Comparison of ENCODE assay signal across 18 cellular contexts in the genomic region with DNA sequence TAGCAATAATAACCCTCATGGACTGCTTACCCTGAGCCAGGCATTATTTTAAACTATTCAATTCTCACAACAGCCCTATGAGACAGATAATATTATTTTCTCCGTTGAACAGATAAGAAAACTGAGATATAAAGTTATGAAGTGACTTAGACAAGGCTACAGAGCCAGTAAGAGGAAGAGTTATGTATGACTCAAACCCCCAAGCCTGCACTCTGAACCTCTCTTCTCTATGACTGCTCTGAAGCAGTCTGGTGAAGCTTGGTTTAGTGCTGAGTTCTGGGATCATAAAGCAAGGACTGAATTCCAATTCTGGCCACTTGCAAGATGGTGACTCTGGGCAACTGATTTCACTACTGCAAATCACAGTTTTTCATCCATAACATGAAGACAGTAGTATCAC. TPM values are rescaled to one million over a fixed set of nuclear protein-coding genes. Genes with fewer than 3 reads are reported as not detected.
DNase-seq lines count a peak whose midpoint lies in the region; ATAC-seq, FAIRE-seq and TF ChIP-seq lines count a peak whose summit lies in the region.
"Had no signal": no experiment of that assay in that cellular context is flagged by ENCODE, and none has a peak within 500 bp of the region (broad histone marks: within the 10 kb centered on the region; RNA-seq: fewer than 3 reads in every experiment).

No MANE protein-coding gene starts in this region.

- H3K36me3 ChIP-seq in bronchial epithelial cell (ENCODE audit: control insufficient read depth, insufficient read depth, low read length) (no peaks in the 10 kb centered on the region), small intestine (ENCODE audit: control insufficient read depth in 2 of 2, insufficient read depth in 2 of 2, low read length in 2 of 2) (no peaks in the 10 kb centered on the region), SK-N-SH (replicated peaks in 1 of 2; ENCODE audit: control insufficient read depth in 1 of 2, insufficient read depth in 2 of 2, low read length in 1 of 2) (no peaks in the 10 kb centered on the region)
- H3K36me3 ChIP-seq: BLaER1 treated with 17β-estradiol and CSF1 and Interleukin-3, amounts not matched to agents 10 nM and 100 nM; gastroesophageal sphincter; neutrophil; sigmoid colon had no signal

- H3K4me1 ChIP-seq in small intestine (ENCODE audit: control insufficient read depth in 2 of 2, insufficient read depth in 1 of 2, low read depth in 1 of 2, low read length in 1 of 2) (peaks cover 2 to 13% of the 10 kb centered on the region in 2 donors), SK-N-SH (ENCODE audit: control insufficient read depth in 1 of 2, insufficient read depth in 2 of 2, low read depth in 1 of 2, low read length in 1 of 2) (peaks cover 4 to 18% of the 10 kb centered on the region in 2 experiments; a peak in 3 of 4 replicates)

- H3K27me3 Mint-ChIP-seq in HFFc6 (ENCODE audit: insufficient read depth) = no peaks in the 10 kb centered on the region; the same call in 1 of the 2 replicates

- no peaks in the 10 kb centered on the region for H3K79me2 ChIP-seq in SK-N-SH (ENCODE audit: insufficient read depth)

- TF ChIP-seq POLR2A in GM12892 (IDR thresholded peaks at IDR 0.05; ENCODE audit: low read depth, low read length) = no peak

- POLR2A ChIA-PET in SK-N-SH (lab: Yijun Ruan, JAX) = interaction anchor here (1.5 kb wide), 1 partner anchor 16 kb away, joined by 3 read pairs; no protein-coding TSS in a partner anchor

- no peaks in the 10 kb centered on the region for H3K9me2 ChIP-seq in SK-N-SH

- no peak for TF ChIP-seq EP300 in SK-N-SH (IDR thresholded peaks at IDR 0.05; ENCODE audit: borderline replicate concordance in 1 of 2, low read depth in 1 of 2, low read length in 1 of 2)

- H3K27ac ChIP-seq in small intestine (ENCODE audit: low read depth in 1 of 2, low read length in 1 of 2) (no peak overlapping the region), SK-N-SH (ENCODE audit: low read depth in 2 of 2, low read length in 1 of 2) (no peak overlapping the region)
- H3K27ac ChIP-seq: BLaER1 treated with 17β-estradiol and CSF1 and Interleukin-3, amounts not matched to agents 10 nM and 100 nM; gastroesophageal sphincter; neutrophil; sigmoid colon had no signal

- TF ChIP-seq RAD21 in SK-N-SH (IDR thresholded peaks at IDR 0.05; ENCODE audit: low read length) = no peak

- FAIRE-seq in bronchial epithelial cell (lab: Jason Lieb, UNC) (no peak), small intestine (lab: Jason Lieb, UNC) (no peak), GM12892 (lab: Jason Lieb, UNC) (no peak)
- FAIRE-seq: GM18507 had no signal

- no peaks in the 10 kb centered on the region for H3K36me3 Mint-ChIP-seq in HFFc6 (ENCODE audit: low read depth)
- H3K36me3 Mint-ChIP-seq: activated naive CD4-positive, alpha-beta T cell treated with anti-CD3 and anti-CD28 coated beads, Interleukin-2, amount 50 U/mL, for 24 hours had no signal

- no peak overlapping the region for H3K9ac ChIP-seq in SK-N-SH
- H3K9ac ChIP-seq: BLaER1 treated with 17β-estradiol and CSF1 and Interleukin-3, amounts not matched to agents 10 nM and 100 nM had no signal

- H3K4me3 Mint-ChIP-seq in HFFc6 = no peak overlapping the region
- H3K4me3 Mint-ChIP-seq: activated CD4-positive, alpha-beta T cell treated with anti-CD3 and anti-CD28 coated beads, Interleukin-2, amount 10 ng/mL, durations not matched to agents 24 days and 14 days; activated naive CD4-positive, alpha-beta T cell treated with anti-CD3 and anti-CD28 coated beads, Interleukin-2, amount 50 U/mL, for 24 hours; H9 had no signal

- H3K27me3 ChIP-seq in bronchial epithelial cell (ENCODE audit: control insufficient read depth, insufficient read depth, low read length) = no peaks in the 10 kb centered on the region
- H3K27me3 ChIP-seq in small intestine (ENCODE audit: control insufficient read depth in 2 of 2, insufficient read depth in 2 of 2, low read length in 2 of 2) = no peaks in the 10 kb centered on the region
- no peaks in the 10 kb centered on the region for H3K27me3 ChIP-seq in SK-N-SH (ENCODE audit: insufficient read depth)
- H3K27me3 ChIP-seq: BLaER1 treated with 17β-estradiol and CSF1 and Interleukin-3, amounts not matched to agents 10 nM and 100 nM; gastroesophageal sphincter; sigmoid colon had no signal

- H3K27ac Mint-ChIP-seq in HFFc6 = peak overlapping the region; percentile 88
- H3K27ac Mint-ChIP-seq: activated CD4-positive, alpha-beta T cell treated with anti-CD3 and anti-CD28 coated beads, Interleukin-2, amount 10 ng/mL, durations not matched to agents 24 days and 14 days; activated naive CD4-positive, alpha-beta T cell treated with anti-CD3 and anti-CD28 coated beads, Interleukin-2, amount 50 U/mL, for 24 hours; H9 had no signal

- no peak for ATAC-seq in HG03159 (IDR thresholded peaks at IDR 0.05; ENCODE audit: unreplicated experiment)
- ATAC-seq: gastroesophageal sphincter had no signal

- no peaks in the 10 kb centered on the region for H4K20me1 ChIP-seq in SK-N-SH (ENCODE audit: insufficient read depth)
- H4K20me1 ChIP-seq: BLaER1 treated with 17β-estradiol and CSF1 and Interleukin-3, amounts not matched to agents 10 nM and 100 nM had no signal

- WGBS in small intestine, 3 donors = 7 to 51% (median 21%) methylated on average over 1 of the region's 1 CpG
- WGBS in SK-N-SH (ENCODE audit: low lambda C conversion rate) = 32% methylated on average over 1 of the region's 1 CpG

- H2AFZ ChIP-seq in SK-N-SH (ENCODE audit: low read depth) = no peak overlapping the region

- H3K4me1 Mint-ChIP-seq in HFFc6 (ENCODE audit: low read depth) = peaks cover 71% of the 10 kb centered on the region
- H3K4me1 Mint-ChIP-seq: activated CD4-positive, alpha-beta T cell treated with anti-CD3 and anti-CD28 coated beads, Interleukin-2, amount 10 ng/mL, durations not matched to agents 24 days and 14 days; activated naive CD4-positive, alpha-beta T cell treated with anti-CD3 and anti-CD28 coated beads, Interleukin-2, amount 50 U/mL, for 24 hours had no signal

- H3K4me3 ChIP-seq in bronchial epithelial cell (ENCODE audit: low read depth, low read length) = no peak overlapping the region
- no peak overlapping the region for H3K4me3 ChIP-seq in small intestine (ENCODE audit: low read depth in 1 of 2, low read length in 2 of 2)
- no peak overlapping the region for H3K4me3 ChIP-seq in SK-N-SH (ENCODE audit: low read depth in 2 of 2, low read length in 1 of 2)
- H3K4me3 ChIP-seq: BLaER1 treated with 17β-estradiol and CSF1 and Interleukin-3, amounts not matched to agents 10 nM and 100 nM; gastroesophageal sphincter; lung; sigmoid colon had no signal

- H3F3A ChIP-seq in SK-N-SH (replicated peaks; ENCODE audit: insufficient read depth) = peaks cover 4% of the 10 kb centered on the region

- DNase-seq in HFFc6 (peak; percentile 71), bronchial epithelial cell (ENCODE audit: low read depth) (peak; percentile 72), iris pigment epithelial cell (ENCODE audit: low read depth) (peak; percentile 88), small intestine (peak; percentile 86), SK-N-SH (no peak), GM12892 (ENCODE audit: insufficient read length) (no peak)
- DNase-seq: activated CD4-positive, alpha-beta T cell treated with anti-CD3 and anti-CD28 coated beads, Interleukin-2, amount 10 ng/mL, durations not matched to agents 24 days and 14 days; H9; NCI-H748 treated with DMSO at 0.1 percent for 48 hours; sigmoid colon; stimulated activated CD4-positive, alpha-beta T cell treated with anti-CD3 and anti-CD28 coated beads, Interleukin-4, amount 100 ng/mL, for 4 hours had no signal

- H3K9me3 ChIP-seq in small intestine (ENCODE audit: control insufficient read depth, low read depth) (no peaks in the 10 kb centered on the region), SK-N-SH (no peaks in the 10 kb centered on the region)
- H3K9me3 ChIP-seq: BLaER1 treated with 17β-estradiol and CSF1 and Interleukin-3, amounts not matched to agents 10 nM and 100 nM; gastroesophageal sphincter; neutrophil; sigmoid colon had no signal

- CTCF ChIA-PET in SK-N-SH (lab: Yijun Ruan, JAX) = interaction anchor here (1.2 to 2.2 kb wide), 3 partner anchors 13 to 449 kb away, joined by 3 to 13 read pairs (median 5); no protein-coding TSS in a partner anchor

- H3K9me3 Mint-ChIP-seq in HFFc6 = no peaks in the 10 kb centered on the region
- H3K9me3 Mint-ChIP-seq: activated CD4-positive, alpha-beta T cell treated with anti-CD3 and anti-CD28 coated beads, Interleukin-2, amount 10 ng/mL, durations not matched to agents 24 days and 14 days; activated naive CD4-positive, alpha-beta T cell treated with anti-CD3 and anti-CD28 coated beads, Interleukin-2, amount 50 U/mL, for 24 hours; H9 had no signal

- TF ChIP-seq CTCF in HFFc6 (IDR thresholded peaks at IDR 0.05) (no peak), bronchial epithelial cell (IDR thresholded peaks at IDR 0.05; ENCODE audit: insufficient read depth, low read length, severe bottlenecking) (no peak), SK-N-SH (IDR thresholded peaks at IDR 0.05) (no peak)

- H3K4me2 ChIP-seq in SK-N-SH = no peak overlapping the region

RNA-seq across cellular contexts. Expression of a gene that starts 34.5 kb away (rescaled TPM):
- 100 to 1,000 TPM; 118 to 134 (median 123) TPM for total RNA-seq in HFFc6 (2021; fragmentation: NEBNext Ultra II Directional; extraction: Animal tissue kit (Norgen Biotek cat#: 25700))
- total RNA-seq in bronchial epithelial cell = 67.9 and 160 TPM in 2 replicates
- polyA plus RNA-seq in small intestine (100 to 1,000 TPM in 1 of 3 donors, 10 to 100 TPM in 2; 72.1 to 178 (median 98.4) TPM), SK-N-SH (2012; rRNA removed) (29.6 and 43.3 TPM in 2 replicates)
- 18.0 and 25.0 TPM in 2 replicates for polyA plus RNA-seq in SK-N-SH (2012; cell fraction: cytosol; rRNA removed)
- polyA plus RNA-seq in SK-N-SH (2012; cell fraction: nucleus; rRNA removed) = 108 and 113 TPM in 2 replicates
- polyA plus RNA-seq in GM12892 (2012; ENCODE audit: missing spikeins) = 5.8 TPM

RNA-seq across cellular contexts. Expression of a gene that starts 45.4 kb away (rescaled TPM):
- 100 to 1,000 TPM in 5 of 6 experiments, 10 to 100 TPM in 1; 84.0 to 141 (median 133) TPM for total RNA-seq in HFFc6 (2021; fragmentation: NEBNext Ultra II Directional; extraction: Animal tissue kit (Norgen Biotek cat#: 25700))
- total RNA-seq in bronchial epithelial cell = 96.6 and 100 TPM in 2 replicates
- polyA plus RNA-seq in small intestine (10 to 100 TPM; 32.4 to 92.0 (median 35.4) TPM), SK-N-SH (2012; rRNA removed) (122 and 137 TPM in 2 replicates)
- polyA plus RNA-seq in SK-N-SH (2012; cell fraction: cytosol; rRNA removed) = 146 and 159 TPM in 2 replicates
- 103 and 108 TPM in 2 replicates for polyA plus RNA-seq in SK-N-SH (2012; cell fraction: nucleus; rRNA removed)
- polyA plus RNA-seq in GM12892 (2012; ENCODE audit: missing spikeins) = 117 TPM

RNA-seq across cellular contexts. Expression of a gene that starts 47.9 kb away (rescaled TPM):
- total RNA-seq in HFFc6 (2021; fragmentation: NEBNext Ultra II Directional; extraction: Animal tissue kit (Norgen Biotek cat#: 25700)) = not detected
- total RNA-seq in bronchial epithelial cell = not detected in 2 replicates
- under 1 TPM in 1 of 3 donors, not detected in 2; 0.46 TPM for polyA plus RNA-seq in small intestine
- polyA plus RNA-seq in SK-N-SH (2012; rRNA removed) = not detected in 2 replicates
- not detected in 2 replicates for polyA plus RNA-seq in SK-N-SH (2012; cell fraction: cytosol; rRNA removed)
- polyA plus RNA-seq in SK-N-SH (2012; cell fraction: nucleus; rRNA removed) = 0.05 TPM in 1 of 2 replicates, not detected in the other
- polyA plus RNA-seq in GM12892 (2012; ENCODE audit: missing spikeins) = not detected
- total RNA-seq: activated CD4-positive, alpha-beta T cell treated with anti-CD3 and anti-CD28 coated beads, Interleukin-2, amount 10 ng/mL, durations not matched to agents 24 days and 14 days had no signal
- polyA plus RNA-seq: lung had no signal

RNA-seq across cellular contexts. Expression of a gene that starts 53.2 kb away (rescaled TPM):
- total RNA-seq in HFFc6 (2021; fragmentation: NEBNext Ultra II Directional; extraction: Animal tissue kit (Norgen Biotek cat#: 25700)) = not detected
- total RNA-seq in bronchial epithelial cell = not detected in 2 replicates
- polyA plus RNA-seq in small intestine = 1 to 10 TPM in 1 of 3 donors, under 1 TPM in 1, not detected in 1; 0.27 to 3.4 TPM
- polyA plus RNA-seq in SK-N-SH (2012; rRNA removed) = 0.03 and 0.15 TPM in 2 replicates
- 0.08 and 0.22 TPM in 2 replicates for polyA plus RNA-seq in SK-N-SH (2012; cell fraction: cytosol; rRNA removed)
- 0.06 and 0.07 TPM in 2 replicates for polyA plus RNA-seq in SK-N-SH (2012; cell fraction: nucleus; rRNA removed)
- not detected for polyA plus RNA-seq in GM12892 (2012; ENCODE audit: missing spikeins)
- total RNA-seq: activated CD4-positive, alpha-beta T cell treated with anti-CD3 and anti-CD28 coated beads, Interleukin-2, amount 10 ng/mL, durations not matched to agents 24 days and 14 days had no signal

Comparison
In these comparisons a context has a peak if more than half of its experiments do, and no peak if none do; other contexts are left out.
1. DNase-seq: peak in HFFc6 (single experiment), bronchial epithelial cell (single experiment), iris pigment epithelial cell (single experiment) and small intestine (single experiment); none in SK-N-SH (single experiment) and GM12892 (single experiment).